Comparison of ENCODE assay signal across 11 cellular contexts in the genomic region with DNA sequence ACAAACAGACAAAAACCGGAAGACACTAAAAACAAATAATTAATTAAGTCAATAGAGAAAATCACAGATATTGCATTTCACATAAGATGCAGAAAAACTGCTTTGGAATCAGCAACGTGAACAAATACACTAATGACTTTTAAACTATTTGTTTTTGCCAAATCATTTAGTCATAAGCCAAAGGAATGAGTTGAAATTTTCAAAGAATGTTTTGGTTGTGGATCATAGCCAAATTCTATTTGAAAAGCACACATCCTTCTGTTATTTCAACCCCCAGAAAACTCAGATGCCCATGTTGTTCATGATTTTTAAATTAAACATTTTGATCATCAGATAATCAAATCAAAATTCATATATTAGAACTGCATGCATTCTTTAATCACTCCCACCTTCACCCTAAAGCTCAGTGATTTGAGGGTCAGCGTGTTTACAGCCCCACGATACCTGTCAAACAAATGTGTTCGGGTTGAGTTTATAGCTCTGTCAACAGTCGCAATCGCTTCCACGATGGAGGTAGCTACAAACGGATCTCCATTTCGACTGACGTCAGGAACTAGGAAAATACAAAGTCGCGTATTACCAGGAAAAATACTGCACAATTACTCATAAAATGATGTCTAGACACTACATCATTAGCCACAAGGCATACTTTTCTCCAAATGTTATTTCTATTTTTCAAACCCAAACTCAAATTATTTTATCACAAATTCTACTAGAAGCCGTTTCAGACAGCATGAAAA.
DNase-seq lines count a peak whose midpoint lies in the region; FAIRE-seq and TF ChIP-seq lines count a peak whose summit lies in the region.
"Had no signal": no experiment of that assay in that cellular context is flagged by ENCODE, and none has a peak within 500 bp of the region (broad histone marks: within the 10 kb centered on the region; RNA-seq: fewer than 3 reads in every experiment).

No MANE protein-coding gene starts in this region.

- H3K4me3 ChIP-seq in cardiac fibroblast (replicated peaks in 1 of 2; ENCODE audit: low read depth in 2 of 2, low read length in 2 of 2) (no peak overlapping the region), thyroid gland (replicated peaks in 1 of 3) (no peak overlapping the region), mesendoderm (ENCODE audit: low read length) (no peak overlapping the region), WERI-Rb-1 (ENCODE audit: low read depth, low read length) (no peak overlapping the region)

- H3K36me3 ChIP-seq in thyroid gland (no peaks in the 10 kb centered on the region), mesendoderm (ENCODE audit: control insufficient read depth, insufficient read depth, low read length) (peaks cover 2% of the 10 kb centered on the region), WERI-Rb-1 (peaks cover 29% of the 10 kb centered on the region)

- H3K4me1 ChIP-seq in thyroid gland (peaks cover 0 to 25% of the 10 kb centered on the region in 2 donors), mesendoderm (ENCODE audit: control insufficient read depth, low read depth, low read length) (no peaks in the 10 kb centered on the region)

- H2BK120ac ChIP-seq in mesendoderm (ENCODE audit: low read depth, low read length), result no peak overlapping the region

- no peak overlapping the region for H3K9ac ChIP-seq in mesendoderm (ENCODE audit: low read length)

- no peak overlapping the region for H3K18ac ChIP-seq in mesendoderm (ENCODE audit: low read length)

- no peak overlapping the region for H3K4me2 ChIP-seq in mesendoderm (ENCODE audit: low read length)

- H4K8ac ChIP-seq in mesendoderm (ENCODE audit: low read depth, low read length), result no peak overlapping the region

- H2BK15ac ChIP-seq in mesendoderm (replicated peaks; ENCODE audit: low read depth), result no peak overlapping the region

- H3K79me1 ChIP-seq in mesendoderm (ENCODE audit: low read length), result peaks cover 2% of the 10 kb centered on the region

- H3K27ac ChIP-seq in thyroid gland (peak overlapping the region in 2 of 3 donors; percentile 9 to 56), mesendoderm (ENCODE audit: low read depth, low read length) (no peak overlapping the region), WERI-Rb-1 (no peak overlapping the region)
- H3K27ac ChIP-seq: HL-60 had no signal

- no peak overlapping the region for H2AK5ac ChIP-seq in mesendoderm (ENCODE audit: low read length)

- H3K56ac ChIP-seq in mesendoderm (ENCODE audit: low read length), result no peak overlapping the region

- no peaks in the 10 kb centered on the region for H3K9me3 ChIP-seq in thyroid gland
- H3K9me3 ChIP-seq in WERI-Rb-1 (ENCODE audit: severe bottlenecking), result no peaks in the 10 kb centered on the region

- DNase-seq in HTR-8/SVneo (ENCODE audit: insufficient read length, low spot score) (no peak), cardiac fibroblast (ENCODE audit: low read depth in 2 of 2) (peak; percentile 84 to 94), kidney glomerular epithelial cell (lab: John Stamatoyannopoulos, UW) (peak; percentile 66), thyroid gland (no peak), GM19238 (ENCODE audit: insufficient read length, low spot score) (no peak), mesendoderm (no peak), WERI-Rb-1 (no peak), GM10266 (ENCODE audit: extremely low spot score) (no peak)
- DNase-seq: activated T-cell treated with anti-CD3 and anti-CD28 coated beads, Interleukin-2, amount 50 U/mL, for 72 hours; stimulated activated naive B cell treated with anti-CD40 and anti-IgM and Interleukin-4, amounts not matched to agents 10 μg/mL and 1 μg/mL and 100 μg/mL, for 72 hours had no signal

- no peaks in the 10 kb centered on the region for H3K79me2 ChIP-seq in mesendoderm (ENCODE audit: control insufficient read depth, insufficient read depth, low read length)

- no peak for TF ChIP-seq POLR2A in thyroid gland (IDR thresholded peaks at IDR 0.05)

- H4K5ac ChIP-seq in mesendoderm (ENCODE audit: low read length), result no peak overlapping the region

- 85 to 86% methylated on average over 14 of the region's 14 CpGs for WGBS in thyroid gland, 2 donors
- WGBS in mesendoderm (ENCODE audit: extremely low coverage, insufficient coverage, low lambda C conversion rate), result 100% methylated on average over 1 of the region's 14 CpGs

- no peak overlapping the region for H3K4ac ChIP-seq in mesendoderm (ENCODE audit: low read depth, low read length)

- no peak overlapping the region for H3K23ac ChIP-seq in mesendoderm (ENCODE audit: low read length)

- intact Hi-C loops in thyroid gland (cut with DNase I), result no loop called here

- TF ChIP-seq CTCF in cardiac fibroblast (IDR thresholded peaks at IDR 0.05; ENCODE audit: low read depth, low read length) (no peak), thyroid gland (IDR thresholded peaks at IDR 0.05) (no peak), WERI-Rb-1 (IDR thresholded peaks at IDR 0.05; ENCODE audit: low read depth, low read length) (no peak), GM10266 (IDR thresholded peaks at IDR 0.05; ENCODE audit: control insufficient read depth, insufficient read depth, low read depth, missing control alignments) (no peak)

- H2BK5ac ChIP-seq in mesendoderm (ENCODE audit: low read length), result no peak overlapping the region

- FAIRE-seq in HTR-8/SVneo (lab: Jason Lieb, UNC), result peak; percentile 31

- H3K27me3 ChIP-seq in thyroid gland, result no peaks in the 10 kb centered on the region
- H3K27me3 ChIP-seq in mesendoderm (ENCODE audit: insufficient read depth, low read length, poor library complexity), result no peaks in the 10 kb centered on the region
- no peaks in the 10 kb centered on the region for H3K27me3 ChIP-seq in WERI-Rb-1 (ENCODE audit: insufficient read depth, low read depth, severe bottlenecking)

Comparison
In these comparisons a context has a peak if more than half of its experiments do, and no peak if none do; other contexts are left out.
1. DNase-seq: peak in cardiac fibroblast (2 of 2) and kidney glomerular epithelial cell (single experiment); none in HTR-8/SVneo (single experiment), thyroid gland (0 of 2), GM19238 (single experiment), mesendoderm (single experiment), WERI-Rb-1 (single experiment) and GM10266 (single experiment).
2. H3K27ac ChIP-seq: peak in thyroid gland (2 of 3); none in mesendoderm (single experiment) and WERI-Rb-1 (single experiment).